In genomic region chr5:1814183-1815020, GRCh38 we compare ENCODE assay signal across 1 cellular context.
TF ChIP-seq lines count a peak whose summit lies in the region.

No MANE protein-coding gene starts in this region.

TF ChIP-seq in K562, 482 proteins besides CTCF, POLR2A, EP300 and RAD21:
- no peak for TF ChIP-seq KLF13 (tag; IDR thresholded peaks at IDR 0.05; ENCODE audit: borderline replicate concordance, low read depth)
- TF ChIP-seq ZBTB12 (CRISPR knock-in tag; IDR thresholded peaks at IDR 0.05), result no peak
- peak; percentile 61 for TF ChIP-seq POLR2G (IDR thresholded peaks at IDR 0.05; ENCODE audit: low read depth, low read length)
